8 cellular contexts compared by ENCODE assay signal in genomic region chr13:111183959-111184684, GRCh38.
DNase-seq lines count a peak whose midpoint lies in the region; ATAC-seq, FAIRE-seq and TF ChIP-seq lines count a peak whose summit lies in the region.

No MANE protein-coding gene starts in this region.

- H3K27me3 Mint-ChIP-seq in activated naive CD8-positive, alpha-beta T cell treated with anti-CD3 and anti-CD28 coated beads, Interleukin-2, amount 50 U/mL, for 24 hours, result peaks cover under 1% of the 10 kb centered on the region
- no peaks in the 10 kb centered on the region for H3K27me3 Mint-ChIP-seq in natural killer cell treated with Interleukin-12 subunit alpha and Interleukin-12 subunit beta and Interleukin-15 and Interleukin-18, amount 100 ng/mL, for 72 hours
- H3K27me3 Mint-ChIP-seq in endodermal cell (ENCODE audit: insufficient read depth), result no peaks in the 10 kb centered on the region

- TF ChIP-seq CTCF in DND-41 (IDR thresholded peaks at IDR 0.05; ENCODE audit: borderline replicate concordance, extremely low read depth, low read length, poor library complexity, severe bottlenecking) (no peak), endodermal cell (conservative IDR thresholded peaks at IDR 0.05) (no peak)

- H3K27me3 ChIP-seq in DND-41 (ENCODE audit: insufficient read depth, low read length, poor library complexity) (no peaks in the 10 kb centered on the region), endodermal cell (ENCODE audit: control insufficient read depth, insufficient read depth, low read length, poor library complexity, severe bottlenecking) (no peaks in the 10 kb centered on the region)

- peaks cover 87% of the 10 kb centered on the region for H3K79me2 ChIP-seq in DND-41 (ENCODE audit: insufficient read depth, low read length)

- no peak for FAIRE-seq in RCC 7860 (lab: Jason Lieb, UNC)

- H3K9ac ChIP-seq in DND-41 (ENCODE audit: low read depth, low read length) (peak overlapping the region; percentile 68), endodermal cell (ENCODE audit: extremely low read depth, low read length, poor library complexity, severe bottlenecking) (no peak overlapping the region)

- peaks cover 36% of the 10 kb centered on the region for H3K36me3 ChIP-seq in DND-41 (ENCODE audit: insufficient read depth, low read length)
- peaks cover 4% of the 10 kb centered on the region for H3K36me3 ChIP-seq in endodermal cell (ENCODE audit: control insufficient read depth, insufficient read depth, low read length)

- H3K4me3 ChIP-seq in DND-41 (ENCODE audit: low read depth in 1 of 2, low read length in 2 of 2) (peak overlapping the region in 1 of 2 experiments; percentile 67; a peak in 2 of 4 replicates), endodermal cell (ENCODE audit: low read length) (no peak overlapping the region)

- ATAC-seq in DND-41 (ENCODE audit: insufficient read depth, low read depth) (peak; percentile 39), HG03066 (IDR thresholded peaks at IDR 0.05; ENCODE audit: low read depth, unreplicated experiment) (peak; percentile 2), HG03460 (IDR thresholded peaks at IDR 0.05; ENCODE audit: unreplicated experiment) (no peak)
- ATAC-seq in activated naive CD8-positive, alpha-beta T cell treated with anti-CD3 and anti-CD28 coated beads, Interleukin-2, amount 50 U/mL, for 24 hours, result no peak
- ATAC-seq in natural killer cell treated with Interleukin-12 subunit alpha and Interleukin-12 subunit beta and Interleukin-15 and Interleukin-18, amount 100 ng/mL, for 72 hours, result no peak

- H4K20me1 ChIP-seq in DND-41 (ENCODE audit: insufficient read depth, low read length), result peaks cover 24% of the 10 kb centered on the region

- H2AFZ ChIP-seq in DND-41 (ENCODE audit: low read depth, low read length), result no peak overlapping the region

- H3K27ac ChIP-seq in DND-41 (ENCODE audit: low read length) (peak overlapping the region; percentile 97), endodermal cell (ENCODE audit: low read depth, low read length) (no peak overlapping the region)

- H3K4me2 ChIP-seq in DND-41 (ENCODE audit: insufficient read depth, low read length), result peak overlapping the region; percentile 84

- H3K27ac Mint-ChIP-seq in activated naive CD8-positive, alpha-beta T cell treated with anti-CD3 and anti-CD28 coated beads, Interleukin-2, amount 50 U/mL, for 24 hours, result peak overlapping the region; percentile 81
- peak overlapping the region; percentile 42 to 63 for H3K27ac Mint-ChIP-seq in natural killer cell treated with Interleukin-12 subunit alpha and Interleukin-12 subunit beta and Interleukin-15 and Interleukin-18, amount 100 ng/mL, for 72 hours
- H3K27ac Mint-ChIP-seq in endodermal cell, result no peak overlapping the region

- H3K9me3 ChIP-seq in DND-41 (ENCODE audit: insufficient read depth, low read length, severe bottlenecking) (no peaks in the 10 kb centered on the region), endodermal cell (ENCODE audit: control insufficient read depth, low read length) (no peaks in the 10 kb centered on the region)

- 94 to 97% methylated on average over 10 to 13 of the region's 13 CpGs for WGBS in endodermal cell (ENCODE audit: insufficient coverage in 1 of 2, insufficient read length in 1 of 2), 2 experiments

- H3K9me3 Mint-ChIP-seq in activated naive CD8-positive, alpha-beta T cell treated with anti-CD3 and anti-CD28 coated beads, Interleukin-2, amount 50 U/mL, for 24 hours, result peaks cover 5% of the 10 kb centered on the region
- no peaks in the 10 kb centered on the region for H3K9me3 Mint-ChIP-seq in natural killer cell treated with Interleukin-12 subunit alpha and Interleukin-12 subunit beta and Interleukin-15 and Interleukin-18, amount 100 ng/mL, for 72 hours
- peaks cover 2% of the 10 kb centered on the region for H3K9me3 Mint-ChIP-seq in endodermal cell

- peaks cover 96% of the 10 kb centered on the region for H3K4me1 Mint-ChIP-seq in activated naive CD8-positive, alpha-beta T cell treated with anti-CD3 and anti-CD28 coated beads, Interleukin-2, amount 50 U/mL, for 24 hours
- H3K4me1 Mint-ChIP-seq in natural killer cell treated with Interleukin-12 subunit alpha and Interleukin-12 subunit beta and Interleukin-15 and Interleukin-18, amount 100 ng/mL, for 72 hours (ENCODE audit: low read depth in 2 of 2), result peaks cover 75 to 81% of the 10 kb centered on the region in 2 donors
- H3K4me1 Mint-ChIP-seq in endodermal cell, result peaks cover 17% of the 10 kb centered on the region

- DNase-seq in DND-41, result peak; percentile 28
- no peak for DNase-seq in activated naive CD8-positive, alpha-beta T cell treated with anti-CD3 and anti-CD28 coated beads, Interleukin-2, amount 50 U/mL, for 24 hours
- DNase-seq in natural killer cell treated with Interleukin-12 subunit alpha and Interleukin-12 subunit beta and Interleukin-15 and Interleukin-18, amount 100 ng/mL, for 72 hours (ENCODE audit: low spot score), result no peak
- DNase-seq in putamen (ENCODE audit: low spot score), result no peak
- no peak for DNase-seq in RCC 7860 (ENCODE audit: low spot score)
- no peak for DNase-seq in endodermal cell

- H3K4me1 ChIP-seq in DND-41 (ENCODE audit: insufficient read depth, low read length) (peaks cover 98% of the 10 kb centered on the region), endodermal cell (ENCODE audit: control insufficient read depth, insufficient read depth, low read length) (no peaks in the 10 kb centered on the region)

- peak overlapping the region; percentile 64 for H3K4me3 Mint-ChIP-seq in activated naive CD8-positive, alpha-beta T cell treated with anti-CD3 and anti-CD28 coated beads, Interleukin-2, amount 50 U/mL, for 24 hours
- peak overlapping the region; percentile 75 for H3K4me3 Mint-ChIP-seq in natural killer cell treated with Interleukin-12 subunit alpha and Interleukin-12 subunit beta and Interleukin-15 and Interleukin-18, amount 100 ng/mL, for 72 hours
- H3K4me3 Mint-ChIP-seq in endodermal cell, result no peak overlapping the region

- peaks cover 31% of the 10 kb centered on the region for H3K36me3 Mint-ChIP-seq in activated naive CD8-positive, alpha-beta T cell treated with anti-CD3 and anti-CD28 coated beads, Interleukin-2, amount 50 U/mL, for 24 hours (ENCODE audit: low read depth)
- H3K36me3 Mint-ChIP-seq in natural killer cell treated with Interleukin-12 subunit alpha and Interleukin-12 subunit beta and Interleukin-15 and Interleukin-18, amount 100 ng/mL, for 72 hours, result peaks cover 3% of the 10 kb centered on the region
- peaks cover 10% of the 10 kb centered on the region for H3K36me3 Mint-ChIP-seq in endodermal cell (ENCODE audit: low read depth)

Comparison
In these comparisons a context has a peak if more than half of its experiments do, and no peak if none do; other contexts are left out.
1. ATAC-seq: peak in DND-41 (single experiment) and HG03066 (single experiment); none in activated naive CD8-positive, alpha-beta T cell treated with anti-CD3 and anti-CD28 coated beads, Interleukin-2, amount 50 U/mL, for 24 hours (single experiment), natural killer cell treated with Interleukin-12 subunit alpha and Interleukin-12 subunit beta and Interleukin-15 and Interleukin-18, amount 100 ng/mL, for 72 hours (0 of 2) and HG03460 (single experiment).